ENCODE assay signal across 1 cellular context in the genomic region with DNA sequence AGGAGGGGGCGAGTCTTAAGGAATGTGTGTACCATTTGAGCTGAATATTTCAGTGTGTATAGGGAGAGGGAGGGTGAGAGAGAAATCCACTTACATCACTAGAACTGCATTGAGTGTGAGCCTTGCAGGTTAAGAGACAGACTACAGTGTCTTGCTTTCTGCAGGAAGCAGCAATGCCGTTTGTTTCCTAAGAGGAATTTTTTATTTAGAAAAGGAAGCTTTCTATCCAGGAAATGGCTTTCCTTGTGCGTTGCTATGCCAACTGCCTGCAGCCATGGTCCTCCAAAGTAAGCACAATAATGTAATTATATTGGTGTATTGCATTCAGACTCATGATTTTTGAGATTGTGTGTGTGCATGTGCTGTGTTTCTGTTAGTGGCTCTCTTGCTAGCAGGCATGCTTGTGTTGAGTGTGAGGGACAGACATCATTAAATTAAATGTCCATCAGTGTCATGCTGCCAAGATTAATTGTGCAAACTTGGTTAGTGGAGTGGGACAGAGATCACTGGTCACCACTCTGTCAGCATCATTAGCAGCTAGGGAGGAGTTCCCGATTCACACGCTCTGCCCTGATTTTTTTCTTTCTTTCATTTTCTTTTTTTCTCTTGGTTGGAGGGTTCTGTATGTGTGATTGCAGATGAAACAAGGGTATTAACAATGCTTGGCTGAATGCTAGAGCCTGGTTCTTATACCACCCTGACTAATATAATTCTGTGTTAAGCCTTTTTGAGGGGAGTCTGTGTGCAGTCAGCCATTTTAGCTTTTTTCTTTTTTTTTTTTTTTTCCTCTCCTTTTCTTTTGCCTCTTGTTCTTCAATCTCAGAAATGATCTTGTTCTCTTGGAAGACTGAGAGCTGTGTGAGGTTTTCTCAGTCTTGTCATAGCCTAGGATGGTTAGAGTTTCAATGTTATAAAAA.
TF ChIP-seq lines count a peak whose summit lies in the region.

No MANE protein-coding gene starts in this region.

TF ChIP-seq in GM23338, 12 proteins besides CTCF, POLR2A, EP300 and RAD21 (continued from another document):
- TF ChIP-seq, protein P1, sequence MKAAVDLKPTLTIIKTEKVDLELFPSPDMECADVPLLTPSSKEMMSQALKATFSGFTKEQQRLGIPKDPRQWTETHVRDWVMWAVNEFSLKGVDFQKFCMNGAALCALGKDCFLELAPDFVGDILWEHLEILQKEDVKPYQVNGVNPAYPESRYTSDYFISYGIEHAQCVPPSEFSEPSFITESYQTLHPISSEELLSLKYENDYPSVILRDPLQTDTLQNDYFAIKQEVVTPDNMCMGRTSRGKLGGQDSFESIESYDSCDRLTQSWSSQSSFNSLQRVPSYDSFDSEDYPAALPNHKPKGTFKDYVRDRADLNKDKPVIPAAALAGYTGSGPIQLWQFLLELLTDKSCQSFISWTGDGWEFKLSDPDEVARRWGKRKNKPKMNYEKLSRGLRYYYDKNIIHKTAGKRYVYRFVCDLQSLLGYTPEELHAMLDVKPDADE (IDR thresholded peaks at IDR 0.05): no peak
- TF ChIP-seq, protein P2, sequence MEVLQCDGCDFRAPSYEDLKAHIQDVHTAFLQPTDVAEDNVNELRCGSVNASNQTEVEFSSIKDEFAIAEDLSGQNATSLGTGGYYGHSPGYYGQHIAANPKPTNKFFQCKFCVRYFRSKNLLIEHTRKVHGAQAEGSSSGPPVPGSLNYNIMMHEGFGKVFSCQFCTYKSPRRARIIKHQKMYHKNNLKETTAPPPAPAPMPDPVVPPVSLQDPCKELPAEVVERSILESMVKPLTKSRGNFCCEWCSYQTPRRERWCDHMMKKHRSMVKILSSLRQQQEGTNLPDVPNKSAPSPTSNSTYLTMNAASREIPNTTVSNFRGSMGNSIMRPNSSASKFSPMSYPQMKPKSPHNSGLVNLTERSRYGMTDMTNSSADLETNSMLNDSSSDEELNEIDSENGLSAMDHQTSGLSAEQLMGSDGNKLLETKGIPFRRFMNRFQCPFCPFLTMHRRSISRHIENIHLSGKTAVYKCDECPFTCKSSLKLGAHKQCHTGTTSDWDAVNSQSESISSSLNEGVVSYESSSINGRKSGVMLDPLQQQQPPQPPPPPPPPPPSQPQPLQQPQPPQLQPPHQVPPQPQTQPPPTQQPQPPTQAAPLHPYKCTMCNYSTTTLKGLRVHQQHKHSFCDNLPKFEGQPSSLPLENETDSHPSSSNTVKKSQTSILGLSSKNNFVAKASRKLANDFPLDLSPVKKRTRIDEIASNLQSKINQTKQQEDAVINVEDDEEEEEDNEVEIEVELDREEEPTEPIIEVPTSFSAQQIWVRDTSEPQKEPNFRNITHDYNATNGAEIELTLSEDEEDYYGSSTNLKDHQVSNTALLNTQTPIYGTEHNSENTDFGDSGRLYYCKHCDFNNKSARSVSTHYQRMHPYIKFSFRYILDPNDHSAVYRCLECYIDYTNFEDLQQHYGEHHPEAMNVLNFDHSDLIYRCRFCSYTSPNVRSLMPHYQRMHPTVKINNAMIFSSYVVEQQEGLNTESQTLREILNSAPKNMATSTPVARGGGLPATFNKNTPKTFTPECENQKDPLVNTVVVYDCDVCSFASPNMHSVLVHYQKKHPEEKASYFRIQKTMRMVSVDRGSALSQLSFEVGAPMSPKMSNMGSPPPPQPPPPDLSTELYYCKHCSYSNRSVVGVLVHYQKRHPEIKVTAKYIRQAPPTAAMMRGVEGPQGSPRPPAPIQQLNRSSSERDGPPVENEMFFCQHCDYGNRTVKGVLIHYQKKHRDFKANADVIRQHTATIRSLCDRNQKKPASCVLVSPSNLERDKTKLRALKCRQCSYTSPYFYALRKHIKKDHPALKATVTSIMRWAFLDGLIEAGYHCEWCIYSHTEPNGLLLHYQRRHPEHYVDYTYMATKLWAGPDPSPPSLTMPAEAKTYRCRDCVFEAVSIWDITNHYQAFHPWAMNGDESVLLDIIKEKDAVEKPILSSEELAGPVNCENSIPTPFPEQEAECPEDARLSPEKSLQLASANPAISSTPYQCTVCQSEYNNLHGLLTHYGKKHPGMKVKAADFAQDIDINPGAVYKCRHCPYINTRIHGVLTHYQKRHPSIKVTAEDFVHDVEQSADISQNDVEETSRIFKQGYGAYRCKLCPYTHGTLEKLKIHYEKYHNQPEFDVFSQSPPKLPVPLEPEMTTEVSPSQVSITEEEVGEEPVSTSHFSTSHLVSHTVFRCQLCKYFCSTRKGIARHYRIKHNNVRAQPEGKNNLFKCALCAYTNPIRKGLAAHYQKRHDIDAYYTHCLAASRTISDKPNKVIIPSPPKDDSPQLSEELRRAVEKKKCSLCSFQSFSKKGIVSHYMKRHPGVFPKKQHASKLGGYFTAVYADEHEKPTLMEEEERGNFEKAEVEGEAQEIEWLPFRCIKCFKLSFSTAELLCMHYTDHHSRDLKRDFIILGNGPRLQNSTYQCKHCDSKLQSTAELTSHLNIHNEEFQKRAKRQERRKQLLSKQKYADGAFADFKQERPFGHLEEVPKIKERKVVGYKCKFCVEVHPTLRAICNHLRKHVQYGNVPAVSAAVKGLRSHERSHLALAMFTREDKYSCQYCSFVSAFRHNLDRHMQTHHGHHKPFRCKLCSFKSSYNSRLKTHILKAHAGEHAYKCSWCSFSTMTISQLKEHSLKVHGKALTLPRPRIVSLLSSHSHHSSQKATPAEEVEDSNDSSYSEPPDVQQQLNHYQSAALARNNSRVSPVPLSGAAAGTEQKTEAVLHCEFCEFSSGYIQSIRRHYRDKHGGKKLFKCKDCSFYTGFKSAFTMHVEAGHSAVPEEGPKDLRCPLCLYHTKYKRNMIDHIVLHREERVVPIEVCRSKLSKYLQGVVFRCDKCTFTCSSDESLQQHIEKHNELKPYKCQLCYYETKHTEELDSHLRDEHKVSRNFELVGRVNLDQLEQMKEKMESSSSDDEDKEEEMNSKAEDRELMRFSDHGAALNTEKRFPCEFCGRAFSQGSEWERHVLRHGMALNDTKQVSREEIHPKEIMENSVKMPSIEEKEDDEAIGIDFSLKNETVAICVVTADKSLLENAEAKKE (CRISPR knock-in tag; IDR thresholded peaks at IDR 0.05): no peak
- TF ChIP-seq CREB1 (CRISPR knock-in tag; IDR thresholded peaks at IDR 0.05; ENCODE audit: low read depth) (no peak), STAT1 (IDR thresholded peaks at IDR 0.05; ENCODE audit: unreplicated experiment) (no peak), POLR2AphosphoS5 (IDR thresholded peaks at IDR 0.05; ENCODE audit: low read depth) (no peak)
